11 cellular contexts compared by ENCODE assay signal in the genomic region with DNA sequence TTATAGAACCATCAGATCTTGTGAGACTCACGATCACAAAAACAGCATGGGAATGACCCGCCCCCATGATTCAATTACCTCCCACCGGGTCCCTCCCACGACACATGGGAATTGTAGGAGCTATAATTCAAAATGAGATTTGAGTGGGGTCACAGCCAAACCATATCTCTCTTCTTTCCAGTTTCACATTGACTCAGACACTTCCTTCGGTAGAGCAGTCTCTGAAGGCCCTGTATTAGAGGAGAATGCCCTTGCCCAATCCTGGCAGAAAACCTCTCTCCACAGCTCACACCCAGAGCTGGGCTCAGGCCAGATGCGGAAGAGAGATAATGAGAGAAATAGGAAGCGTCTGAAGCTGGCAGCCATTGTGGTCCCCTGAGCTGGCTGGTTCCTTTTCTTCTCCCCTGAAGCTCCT.
DNase-seq lines count a peak whose midpoint lies in the region; ATAC-seq lines count a peak whose summit lies in the region.
"Had no signal": no experiment of that assay in that cellular context is flagged by ENCODE, and none has a peak within 500 bp of the region (broad histone marks: within the 10 kb centered on the region; RNA-seq: fewer than 3 reads in every experiment).

No MANE protein-coding gene starts in this region.

- H3K4me1 Mint-ChIP-seq in effector memory CD8-positive, alpha-beta T cell (ENCODE audit: low read depth in 2 of 2): peaks cover 0 to 8% of the 10 kb centered on the region in 2 donors
- H3K4me1 Mint-ChIP-seq in activated T-cell treated with anti-CD3 and anti-CD28 coated beads, Interleukin-2, amount 50 U/mL, for 24 hours (ENCODE audit: low read depth): peaks cover 19% of the 10 kb centered on the region

- H2BK5ac ChIP-seq in mesendoderm (ENCODE audit: low read length): no peak overlapping the region

- H3K9me3 ChIP-seq in BLaER1 treated with 17β-estradiol and CSF1 and Interleukin-3, amounts not matched to agents 10 nM and 100 nM (replicated peaks in 1 of 11): peaks cover 0 to 7% (median 5%) of the 10 kb centered on the region in 11 experiments; a peak in 4 of 22 replicates
- H3K9me3 ChIP-seq: SJSA1 had no signal

- H3K79me1 ChIP-seq in mesendoderm (ENCODE audit: low read length): no peaks in the 10 kb centered on the region

- no peak overlapping the region for H2AK5ac ChIP-seq in mesendoderm (ENCODE audit: low read length)

- H3K56ac ChIP-seq in mesendoderm (ENCODE audit: low read length): no peak overlapping the region

- no peaks in the 10 kb centered on the region for H3K36me3 Mint-ChIP-seq in effector memory CD8-positive, alpha-beta T cell (ENCODE audit: insufficient read depth)
- no peaks in the 10 kb centered on the region for H3K36me3 Mint-ChIP-seq in activated T-cell treated with anti-CD3 and anti-CD28 coated beads, Interleukin-2, amount 50 U/mL, for 24 hours (ENCODE audit: low read depth)

- H3K9me3 Mint-ChIP-seq in effector memory CD8-positive, alpha-beta T cell: no peaks in the 10 kb centered on the region
- no peaks in the 10 kb centered on the region for H3K9me3 Mint-ChIP-seq in activated T-cell treated with anti-CD3 and anti-CD28 coated beads, Interleukin-2, amount 50 U/mL, for 24 hours

- H3K36me3 ChIP-seq in BLaER1 treated with 17β-estradiol and CSF1 and Interleukin-3, amounts not matched to agents 10 nM and 100 nM: no peaks in the 10 kb centered on the region
- no peaks in the 10 kb centered on the region for H3K36me3 ChIP-seq in mesendoderm (ENCODE audit: control insufficient read depth, insufficient read depth, low read length)
- H3K36me3 ChIP-seq: SJSA1 had no signal

- H3K4me1 ChIP-seq in BLaER1 treated with 17β-estradiol and CSF1 and Interleukin-3, amounts not matched to agents 10 nM and 100 nM: peaks cover 0 to 27% (median 9%) of the 10 kb centered on the region in 10 experiments; a peak in 11 of 20 replicates
- no peaks in the 10 kb centered on the region for H3K4me1 ChIP-seq in mesendoderm (ENCODE audit: control insufficient read depth, low read depth, low read length)
- H3K4me1 ChIP-seq: SJSA1 had no signal

- no peaks in the 10 kb centered on the region for H3K27me3 ChIP-seq in BLaER1 treated with 17β-estradiol and CSF1 and Interleukin-3, amounts not matched to agents 10 nM and 100 nM
- H3K27me3 ChIP-seq in mesendoderm (ENCODE audit: insufficient read depth, low read length, poor library complexity): no peaks in the 10 kb centered on the region
- H3K27me3 ChIP-seq: SJSA1 had no signal

- peak overlapping the region in 1 of 2 donors; percentile 39 for H3K27ac Mint-ChIP-seq in effector memory CD8-positive, alpha-beta T cell
- H3K27ac Mint-ChIP-seq in activated T-cell treated with anti-CD3 and anti-CD28 coated beads, Interleukin-2, amount 50 U/mL, for 24 hours: no peak overlapping the region

- no peak overlapping the region for H2BK15ac ChIP-seq in mesendoderm (replicated peaks; ENCODE audit: low read depth)

- H4K5ac ChIP-seq in mesendoderm (ENCODE audit: low read length): no peak overlapping the region

- H3K4me2 ChIP-seq in BLaER1 treated with 17β-estradiol and CSF1 and Interleukin-3, amounts not matched to agents 10 nM and 100 nM: peak overlapping the region in 6 of 11 experiments; percentile 3 to 60 (median 44); a peak in 11 of 22 replicates
- H3K4me2 ChIP-seq in mesendoderm (ENCODE audit: low read length): no peak overlapping the region

- H2BK120ac ChIP-seq in mesendoderm (ENCODE audit: low read depth, low read length): no peak overlapping the region

- H3K79me2 ChIP-seq in mesendoderm (ENCODE audit: control insufficient read depth, insufficient read depth, low read length): no peaks in the 10 kb centered on the region

- H3K18ac ChIP-seq in mesendoderm (ENCODE audit: low read length): no peak overlapping the region

- H3K27ac ChIP-seq in BLaER1 treated with 17β-estradiol and CSF1 and Interleukin-3, amounts not matched to agents 10 nM and 100 nM: peak overlapping the region in 4 of 11 experiments; percentile 21 to 52 (median 40); a peak in 6 of 22 replicates
- H3K27ac ChIP-seq in mesendoderm (ENCODE audit: low read depth, low read length): no peak overlapping the region
- H3K27ac ChIP-seq: SJSA1 had no signal

- no peak overlapping the region for H3K9ac ChIP-seq in BLaER1 treated with 17β-estradiol and CSF1 and Interleukin-3, amounts not matched to agents 10 nM and 100 nM
- no peak overlapping the region for H3K9ac ChIP-seq in mesendoderm (ENCODE audit: low read length)

- no peak overlapping the region for H3K4ac ChIP-seq in mesendoderm (ENCODE audit: low read depth, low read length)

- no peak overlapping the region for H3K4me3 ChIP-seq in BLaER1 treated with 17β-estradiol and CSF1 and Interleukin-3, amounts not matched to agents 10 nM and 100 nM
- H3K4me3 ChIP-seq in mesendoderm (ENCODE audit: low read length): no peak overlapping the region
- H3K4me3 ChIP-seq: SJSA1 had no signal

- H3K27me3 Mint-ChIP-seq in effector memory CD8-positive, alpha-beta T cell: peaks cover 0 to 2% of the 10 kb centered on the region in 2 donors
- peaks cover 2% of the 10 kb centered on the region for H3K27me3 Mint-ChIP-seq in activated T-cell treated with anti-CD3 and anti-CD28 coated beads, Interleukin-2, amount 50 U/mL, for 24 hours

- no peak overlapping the region for H4K8ac ChIP-seq in mesendoderm (ENCODE audit: low read depth, low read length)

- no peak overlapping the region for H3K4me3 Mint-ChIP-seq in effector memory CD8-positive, alpha-beta T cell
- no peak overlapping the region for H3K4me3 Mint-ChIP-seq in activated T-cell treated with anti-CD3 and anti-CD28 coated beads, Interleukin-2, amount 50 U/mL, for 24 hours
- H3K4me3 Mint-ChIP-seq: neural crest cell had no signal

- H4K20me1 ChIP-seq in BLaER1 treated with 17β-estradiol and CSF1 and Interleukin-3, amounts not matched to agents 10 nM and 100 nM: no peaks in the 10 kb centered on the region

- H3K23ac ChIP-seq in mesendoderm (ENCODE audit: low read length): no peak overlapping the region

- no peak for DNase-seq in effector memory CD8-positive, alpha-beta T cell
- DNase-seq in NCI-H2029 treated with DMSO at 0.1 percent for 48 hours (lab: John Stamatoyannopoulos, UW) (no peak), NAMALWA (ENCODE audit: low spot score) (no peak), mesendoderm (no peak)
- DNase-seq in activated T-cell treated with anti-CD3 and anti-CD28 coated beads, Interleukin-2, amount 50 U/mL, for 24 hours: no peak
- DNase-seq: central memory CD4-positive, alpha-beta T cell had no signal

- ATAC-seq in GM19351 (IDR thresholded peaks at IDR 0.05; ENCODE audit: unreplicated experiment): peak; percentile 45
- ATAC-seq in HG03175 (IDR thresholded peaks at IDR 0.05; ENCODE audit: unreplicated experiment): peak; percentile 65
- ATAC-seq in effector memory CD8-positive, alpha-beta T cell (replicated peaks): peak; percentile 12

- no CpG with 5 or more reads among the region's 7 CpGs for WGBS in mesendoderm (ENCODE audit: extremely low coverage, insufficient coverage, low lambda C conversion rate)

Comparison
In these comparisons a context has a peak if more than half of its experiments do, and no peak if none do; other contexts are left out.
1. ATAC-seq: peak in every context shown above with its lines; median percentile 65 in HG03175; 45 in GM19351; 12 in effector memory CD8-positive, alpha-beta T cell.